8 cellular contexts compared by ENCODE assay signal in genomic region chr19:58385313-58386165, GRCh38. TPM values are rescaled to one million over a fixed set of nuclear protein-coding genes. Genes with fewer than 3 reads are reported as not detected.
DNase-seq lines count a peak whose midpoint lies in the region; ATAC-seq and TF ChIP-seq lines count a peak whose summit lies in the region.

No MANE protein-coding gene starts in this region.

- in situ Hi-C loops in gastrocnemius medialis (cut with MboI; ENCODE audit: low sequenced_read_pairs in 4 of 4): no loop called here

- ATAC-seq in gastrocnemius medialis (no peak), GM18858 (IDR thresholded peaks at IDR 0.05; ENCODE audit: unreplicated experiment) (no peak), HG03354 (IDR thresholded peaks at IDR 0.05; ENCODE audit: poor library complexity, severe bottlenecking, unreplicated experiment) (no peak)

- H3K4me1 ChIP-seq in gastrocnemius medialis: peaks cover 32 to 40% of the 10 kb centered on the region in 2 donors

- no peak for TF ChIP-seq POLR2A in gastrocnemius medialis (IDR thresholded peaks at IDR 0.05)

- H3K9me3 ChIP-seq in gastrocnemius medialis: no peaks in the 10 kb centered on the region

- intact Hi-C loops in gastrocnemius medialis (cut with DNase I; ENCODE audit: low total_unique reads): loop anchor here (2.0 to 5.0 kb wide), 2 partner anchors 55 to 82 kb away; partner anchors contain the start of genes ZNF132 and ZNF324

- no peak for DNase-seq in GM12864 (ENCODE audit: low read depth)
- DNase-seq in fibroblast of villous mesenchyme (ENCODE audit: low read depth): no peak
- DNase-seq in gastrocnemius medialis: no peak
- no peak for DNase-seq in H4 (ENCODE audit: low spot score)
- DNase-seq in NCI-H1105 treated with DMSO at 0.1 percent for 48 hours (lab: John Stamatoyannopoulos, UW): no peak

- H3K4me3 ChIP-seq in GM12864 (ENCODE audit: low read depth, low read length) (peak overlapping the region; percentile 88), WI38 (ENCODE audit: low read depth, low read length) (peak overlapping the region; percentile 97), fibroblast of villous mesenchyme (ENCODE audit: low read depth, low read length) (peak overlapping the region; percentile 84), gastrocnemius medialis (peak overlapping the region; percentile 75 to 89 (median 78))

- no peaks in the 10 kb centered on the region for H3K27me3 ChIP-seq in gastrocnemius medialis

- H3K36me3 ChIP-seq in gastrocnemius medialis: peaks cover 0 to 23% of the 10 kb centered on the region in 2 donors

- TF ChIP-seq CTCF in GM12864 (IDR thresholded peaks at IDR 0.05; ENCODE audit: low read depth, low read length, missing control alignments): no peak
- no peak for TF ChIP-seq CTCF in WI38 (IDR thresholded peaks at IDR 0.05; ENCODE audit: low read depth, low read length)
- no peak for TF ChIP-seq CTCF in fibroblast of villous mesenchyme (IDR thresholded peaks at IDR 0.05; ENCODE audit: insufficient read depth, low read depth, low read length)
- TF ChIP-seq CTCF in gastrocnemius medialis (IDR thresholded peaks at IDR 0.05 in 4 of 5, conservative IDR thresholded peaks at IDR 0.05 in 1 of 5): no peak

- peak overlapping the region; percentile 95 to 100 (median 99) for H3K27ac ChIP-seq in gastrocnemius medialis

RNA-seq across cellular contexts. Expression of gene RPS5, which starts 1.5 kb away (rescaled TPM):
- total RNA-seq in fibroblast of villous mesenchyme (1,142 and 1,183 TPM in 2 replicates), gastrocnemius medialis (1,000 to 10,000 TPM; 1,345 to 1,665 (median 1,438) TPM)
- 3,081 and 3,534 TPM in 2 replicates for total RNA-seq in H4 (2014; rRNA removed; shearing (Covaris generic))

RNA-seq across cellular contexts. Expression of gene ZNF837, which starts 4.7 kb away (rescaled TPM):
- total RNA-seq in fibroblast of villous mesenchyme (1.7 and 2.9 TPM in 2 replicates), gastrocnemius medialis (under 1 TPM in 2 of 4 donors, not detected in 2; 0.11 to 0.36 TPM)
- 1.4 and 1.9 TPM in 2 replicates for total RNA-seq in H4 (2014; rRNA removed; shearing (Covaris generic))

RNA-seq across cellular contexts. Expression of gene RNF225, which starts 9.9 kb away (rescaled TPM):
- under 0.01 TPM in 1 of 2 replicates, not detected in the other for total RNA-seq in fibroblast of villous mesenchyme
- not detected for total RNA-seq in gastrocnemius medialis
- total RNA-seq in H4 (2014; rRNA removed; shearing (Covaris generic)): not detected in 2 replicates

RNA-seq across cellular contexts. Expression of gene ZNF584, which starts 22.9 kb away (rescaled TPM):
- total RNA-seq in fibroblast of villous mesenchyme: 18.4 and 26.3 TPM in 2 replicates
- total RNA-seq in gastrocnemius medialis: 10 to 100 TPM in 2 of 4 donors, 1 to 10 TPM in 2; 8.5 to 21.4 (median 10.2) TPM
- 15.6 and 23.6 TPM in 2 replicates for total RNA-seq in H4 (2014; rRNA removed; shearing (Covaris generic))

RNA-seq across cellular contexts. Expression of gene ZNF497, which starts 23.0 kb away (rescaled TPM):
- total RNA-seq in fibroblast of villous mesenchyme (0.32 and 0.86 TPM in 2 replicates), gastrocnemius medialis (under 1 TPM in 3 of 4 donors, not detected in 1; 0.07 to 0.87 (median 0.36) TPM)
- 1.6 and 5.1 TPM in 2 replicates for total RNA-seq in H4 (2014; rRNA removed; shearing (Covaris generic))
